13 cellular contexts compared by ENCODE assay signal in genomic region chr17:28550858-28551257, GRCh38. TPM values are rescaled to one million over a fixed set of nuclear protein-coding genes. Genes with fewer than 3 reads are reported as not detected.
A peak's percentile ranks its signal among the peaks of the same experiment; 100 is the strongest.
DNase-seq lines count a peak whose midpoint lies in the region; ATAC-seq and TF ChIP-seq lines count a peak whose summit lies in the region.
"Had no signal": no experiment of that assay in that cellular context is flagged by ENCODE, and none has a peak within 500 bp of the region (broad histone marks: within the 10 kb centered on the region; RNA-seq: fewer than 3 reads in every experiment).

No MANE protein-coding gene starts in this region.

- no CpG with 5 or more reads among the region's 1 CpG for WGBS in H9 (ENCODE audit: extremely low coverage, insufficient read length, low lambda C conversion rate)

- H3K79me1 ChIP-seq in H9 (ENCODE audit: insufficient read depth, low read depth, low read length, poor library complexity, severe bottlenecking), result no peaks in the 10 kb centered on the region

- no peak overlapping the region for H3K4ac ChIP-seq in H9 (ENCODE audit: low read depth, low read length)

- no peak overlapping the region for H3K4me3 ChIP-seq in neural progenitor cell

- no peak overlapping the region for H3K23ac ChIP-seq in H9 (ENCODE audit: insufficient read length, low read depth, low read length)

- no peak overlapping the region for H2BK120ac ChIP-seq in H9 (ENCODE audit: low read depth, low read length, poor library complexity, severe bottlenecking)

- H2BK12ac ChIP-seq in H9 (ENCODE audit: insufficient read length, low read depth, low read length), result no peak overlapping the region

- intact Hi-C loops in activated T-helper 2 cell treated with anti-CD3 and anti-CD28 coated beads, Interferon-gamma antibody, Interleukin-2, Interleukin-4, amounts not matched to agents 10 μg/mL and 5 μg/mL and 100 μg/mL, durations not matched to agents 14 hours and 24 hours and 36 hours (cut with micrococcal nuclease), result no loop called here

- no peaks in the 10 kb centered on the region for H3K27me3 ChIP-seq in H9 (ENCODE audit: insufficient read depth, low read length)
- H3K27me3 ChIP-seq in neural progenitor cell, result no peaks in the 10 kb centered on the region
- H3K27me3 ChIP-seq: uterus had no signal

- no peak overlapping the region for H4K91ac ChIP-seq in H9 (ENCODE audit: insufficient read length, low read depth, low read length)

- no peak overlapping the region for H2BK20ac ChIP-seq in H9 (ENCODE audit: low read depth, low read length, poor library complexity, severe bottlenecking)

- DNase-seq in activated CD4-positive, alpha-beta T cell treated with anti-CD3 and anti-CD28 coated beads, Interleukin-2, amount 10 ng/mL, durations not matched to agents 7 days and 5 days, result no peak
- DNase-seq in activated CD4-positive, alpha-beta T cell treated with anti-CD3 and anti-CD28 coated beads for 1 hour, result no peak
- no peak for DNase-seq in H9
- no peak for DNase-seq in activated T-helper 2 cell treated with anti-CD3 and anti-CD28 coated beads, Interferon-gamma antibody, Interleukin-2, Interleukin-4, amounts not matched to agents 10 μg/mL and 5 μg/mL and 100 μg/mL, durations not matched to agents 14 hours and 24 hours and 36 hours (ENCODE audit: low spot score)
- DNase-seq in neural progenitor cell (ENCODE audit: low spot score), result no peak
- DNase-seq in HuH-7 (ENCODE audit: low spot score), result no peak
- no peak for DNase-seq in ureter (ENCODE audit: low spot score)
- DNase-seq: NCI-H2081, nucleus accumbens, uterus had no signal

- H3K36me3 ChIP-seq in neural progenitor cell, result no peaks in the 10 kb centered on the region
- H3K36me3 ChIP-seq: uterus had no signal

- no peak overlapping the region for H2AK5ac ChIP-seq in H9 (ENCODE audit: insufficient read length, low read length)

- H3T11ph ChIP-seq in H9 (ENCODE audit: low read length), result no peak overlapping the region

- no peak overlapping the region for H2BK5ac ChIP-seq in H9 (ENCODE audit: insufficient read length, low read length)

- POLR2A ChIA-PET in activated CD4-positive, alpha-beta T cell treated with anti-CD3 and anti-CD28 coated beads, Interleukin-2, amount 10 ng/mL, durations not matched to agents 7 days and 5 days (lab: Charles Lee), result interaction anchor here (0.6 to 0.8 kb wide), 2 partner anchors 30 to 193 kb away, joined by 3 read pairs; partner anchors contain the start of gene POLDIP2

- no peak overlapping the region for H3K56ac ChIP-seq in H9 (ENCODE audit: insufficient read length, low read depth, low read length)

- H3K27ac Mint-ChIP-seq in activated CD4-positive, alpha-beta T cell treated with anti-CD3 and anti-CD28 coated beads, Interleukin-2, amount 10 ng/mL, durations not matched to agents 7 days and 5 days, result peak overlapping the region; percentile 91
- H3K27ac Mint-ChIP-seq in H9 (no peak overlapping the region), neural progenitor cell (no peak overlapping the region)
- peak overlapping the region; percentile 53 for H3K27ac Mint-ChIP-seq in activated T-helper 2 cell treated with anti-CD3 and anti-CD28 coated beads, Interferon-gamma antibody, Interleukin-2, Interleukin-4, amounts not matched to agents 10 μg/mL and 5 μg/mL and 100 μg/mL, durations not matched to agents 14 hours and 24 hours and 36 hours

- H3F3A ChIP-seq in neural progenitor cell (ENCODE audit: low read depth), result peaks cover 25% of the 10 kb centered on the region

- CTCF ChIA-PET in activated CD4-positive, alpha-beta T cell treated with anti-CD3 and anti-CD28 coated beads, Interleukin-2, amount 10 ng/mL, durations not matched to agents 7 days and 5 days (lab: Charles Lee), result interaction anchor here (0.9 to 5.0 kb wide), 4 partner anchors 20 to 195 kb away, joined by 3 to 27 read pairs (median 6); partner anchors contain the start of genes ALDOC and PIGS

- H2AFZ ChIP-seq in H9 (ENCODE audit: low read length) (no peak overlapping the region), neural progenitor cell (replicated peaks) (no peak overlapping the region)

- ATAC-seq in HG03025 (IDR thresholded peaks at IDR 0.05; ENCODE audit: low FRiP score, unreplicated experiment), result no peak

- no peaks in the 10 kb centered on the region for H3K27me3 Mint-ChIP-seq in activated CD4-positive, alpha-beta T cell treated with anti-CD3 and anti-CD28 coated beads, Interleukin-2, amount 10 ng/mL, durations not matched to agents 7 days and 5 days
- H3K27me3 Mint-ChIP-seq in H9 (ENCODE audit: low read depth) (peaks cover 4% of the 10 kb centered on the region), neural progenitor cell (ENCODE audit: insufficient read depth, low read depth) (peaks cover 3% of the 10 kb centered on the region)
- H3K27me3 Mint-ChIP-seq in activated T-helper 2 cell treated with anti-CD3 and anti-CD28 coated beads, Interferon-gamma antibody, Interleukin-2, Interleukin-4, amounts not matched to agents 10 μg/mL and 5 μg/mL and 100 μg/mL, durations not matched to agents 14 hours and 24 hours and 36 hours (ENCODE audit: low read depth), result no peaks in the 10 kb centered on the region

- H3K4me1 ChIP-seq in H9 (ENCODE audit: insufficient read depth, low read length) (no peaks in the 10 kb centered on the region), neural progenitor cell (peaks cover 40% of the 10 kb centered on the region)

- H3K9ac ChIP-seq in H9 (ENCODE audit: extremely low read depth, insufficient read length, low read length) (no peak overlapping the region), neural progenitor cell (no peak overlapping the region)

- TF ChIP-seq CTCF in H9 (conservative IDR thresholded peaks at IDR 0.05) (no peak), neural progenitor cell (IDR thresholded peaks at IDR 0.05) (no peak)

- no peak overlapping the region for H4K8ac ChIP-seq in H9 (replicated peaks; ENCODE audit: insufficient read length, low read depth, low read length)

- no peak overlapping the region for H3K18ac ChIP-seq in H9 (ENCODE audit: insufficient read length, low read depth, low read length)

- no peaks in the 10 kb centered on the region for H3K9me3 Mint-ChIP-seq in activated CD4-positive, alpha-beta T cell treated with anti-CD3 and anti-CD28 coated beads, Interleukin-2, amount 10 ng/mL, durations not matched to agents 7 days and 5 days
- no peaks in the 10 kb centered on the region for H3K9me3 Mint-ChIP-seq in H9
- H3K9me3 Mint-ChIP-seq in activated T-helper 2 cell treated with anti-CD3 and anti-CD28 coated beads, Interferon-gamma antibody, Interleukin-2, Interleukin-4, amounts not matched to agents 10 μg/mL and 5 μg/mL and 100 μg/mL, durations not matched to agents 14 hours and 24 hours and 36 hours, result no peaks in the 10 kb centered on the region
- H3K9me3 Mint-ChIP-seq in neural progenitor cell, result no peaks in the 10 kb centered on the region

- H3K79me2 ChIP-seq in H9 (ENCODE audit: insufficient read depth, low read length) (no peaks in the 10 kb centered on the region; the same call in 1 of the 2 replicates), neural progenitor cell (ENCODE audit: low read depth) (peaks cover 10% of the 10 kb centered on the region)

- H2BK15ac ChIP-seq in H9 (ENCODE audit: low read depth, low read length), result no peak overlapping the region

- H3K9me3 ChIP-seq in H9 (ENCODE audit: control insufficient read depth, low read depth, low read length) (no peaks in the 10 kb centered on the region), neural progenitor cell (ENCODE audit: low read depth) (no peaks in the 10 kb centered on the region)
- H3K9me3 ChIP-seq: uterus had no signal

- H3K4me3 Mint-ChIP-seq in activated CD4-positive, alpha-beta T cell treated with anti-CD3 and anti-CD28 coated beads, Interleukin-2, amount 10 ng/mL, durations not matched to agents 7 days and 5 days, result no peak overlapping the region
- peak overlapping the region; percentile 86 to 94; a peak in 4 of 5 replicates for H3K4me3 Mint-ChIP-seq in H9
- peak overlapping the region; percentile 97 for H3K4me3 Mint-ChIP-seq in activated T-helper 2 cell treated with anti-CD3 and anti-CD28 coated beads, Interferon-gamma antibody, Interleukin-2, Interleukin-4, amounts not matched to agents 10 μg/mL and 5 μg/mL and 100 μg/mL, durations not matched to agents 14 hours and 24 hours and 36 hours (ENCODE audit: low read depth)
- H3K4me3 Mint-ChIP-seq in neural progenitor cell, result peak overlapping the region; percentile 97

- H3K23me2 ChIP-seq in H9 (ENCODE audit: insufficient read length, low read depth, low read length, poor library complexity, severe bottlenecking), result peaks cover 5% of the 10 kb centered on the region

- H3K4me2 ChIP-seq in H9 (ENCODE audit: insufficient read depth, insufficient read length, low read length) (no peak overlapping the region), neural progenitor cell (peak overlapping the region; percentile 83)

- no peak overlapping the region for H3K14ac ChIP-seq in H9 (ENCODE audit: insufficient read depth, low read length)

- H3K4me1 Mint-ChIP-seq in activated CD4-positive, alpha-beta T cell treated with anti-CD3 and anti-CD28 coated beads, Interleukin-2, amount 10 ng/mL, durations not matched to agents 7 days and 5 days, result peaks cover 51% of the 10 kb centered on the region
- peaks cover 22 to 49% of the 10 kb centered on the region in 2 experiments for H3K4me1 Mint-ChIP-seq in H9
- peaks cover 43% of the 10 kb centered on the region for H3K4me1 Mint-ChIP-seq in activated T-helper 2 cell treated with anti-CD3 and anti-CD28 coated beads, Interferon-gamma antibody, Interleukin-2, Interleukin-4, amounts not matched to agents 10 μg/mL and 5 μg/mL and 100 μg/mL, durations not matched to agents 14 hours and 24 hours and 36 hours (ENCODE audit: low read depth)
- peaks cover 41% of the 10 kb centered on the region for H3K4me1 Mint-ChIP-seq in neural progenitor cell

- no peak overlapping the region for H3K27ac ChIP-seq in H9 (ENCODE audit: insufficient read length, low read depth, low read length)
- no peak overlapping the region for H3K27ac ChIP-seq in neural progenitor cell
- H3K27ac ChIP-seq: uterus had no signal

- H4K5ac ChIP-seq in H9 (ENCODE audit: insufficient read length, low read depth, low read length), result no peak overlapping the region

- peaks cover 26% of the 10 kb centered on the region for H3K36me3 Mint-ChIP-seq in activated CD4-positive, alpha-beta T cell treated with anti-CD3 and anti-CD28 coated beads, Interleukin-2, amount 10 ng/mL, durations not matched to agents 7 days and 5 days (ENCODE audit: low read depth)
- H3K36me3 Mint-ChIP-seq in H9 (ENCODE audit: insufficient read depth in 1 of 3, low read depth in 3 of 3) (peaks cover 9 to 25% (median 23%) of the 10 kb centered on the region in 3 experiments; a peak in 6 of 7 replicates), neural progenitor cell (peaks cover 16% of the 10 kb centered on the region)
- H3K36me3 Mint-ChIP-seq in activated T-helper 2 cell treated with anti-CD3 and anti-CD28 coated beads, Interferon-gamma antibody, Interleukin-2, Interleukin-4, amounts not matched to agents 10 μg/mL and 5 μg/mL and 100 μg/mL, durations not matched to agents 14 hours and 24 hours and 36 hours (ENCODE audit: low read depth), result peaks cover 31% of the 10 kb centered on the region

- no peaks in the 10 kb centered on the region for H4K20me1 ChIP-seq in H9 (ENCODE audit: control insufficient read depth, insufficient read depth, insufficient read length)
- H4K20me1 ChIP-seq in neural progenitor cell (ENCODE audit: low read depth), result peaks cover 43% of the 10 kb centered on the region

RNA-seq across cellular contexts. Expression of gene UNC119, which starts 1.6 kb away (rescaled TPM):
- total RNA-seq in activated CD4-positive, alpha-beta T cell treated with anti-CD3 and anti-CD28 coated beads, Interleukin-2, amount 10 ng/mL, durations not matched to agents 7 days and 5 days, result 10 to 100 TPM; 38.6 to 46.6 TPM
- 36.9 and 38.3 TPM in 2 replicates for total RNA-seq in H9 (2021)
- total RNA-seq in activated T-helper 2 cell treated with anti-CD3 and anti-CD28 coated beads, Interferon-gamma antibody, Interleukin-2, Interleukin-4, amounts not matched to agents 10 μg/mL and 5 μg/mL and 100 μg/mL, durations not matched to agents 14 hours and 24 hours and 36 hours, result 55.3 and 63.9 TPM in 2 replicates
- 61.4 and 103 TPM in 2 replicates for total RNA-seq in neural progenitor cell (ENCODE audit: low replicate concordance)
- total RNA-seq in ureter, result 37.5 TPM

RNA-seq across cellular contexts. Expression of gene PIGS, which starts 20.5 kb away (rescaled TPM):
- total RNA-seq in activated CD4-positive, alpha-beta T cell treated with anti-CD3 and anti-CD28 coated beads, Interleukin-2, amount 10 ng/mL, durations not matched to agents 7 days and 5 days, result 10 to 100 TPM; 61.7 to 62.6 TPM
- total RNA-seq in H9 (2021) (40.3 and 45.8 TPM in 2 replicates), neural progenitor cell (ENCODE audit: low replicate concordance) (15.2 and 39.5 TPM in 2 replicates), ureter (52.9 TPM)
- total RNA-seq in activated T-helper 2 cell treated with anti-CD3 and anti-CD28 coated beads, Interferon-gamma antibody, Interleukin-2, Interleukin-4, amounts not matched to agents 10 μg/mL and 5 μg/mL and 100 μg/mL, durations not matched to agents 14 hours and 24 hours and 36 hours, result 65.1 and 70.9 TPM in 2 replicates

RNA-seq across cellular contexts. Expression of gene ALDOC, which starts 25.8 kb away (rescaled TPM):
- 10 to 100 TPM; 61.4 to 63.4 TPM for total RNA-seq in activated CD4-positive, alpha-beta T cell treated with anti-CD3 and anti-CD28 coated beads, Interleukin-2, amount 10 ng/mL, durations not matched to agents 7 days and 5 days
- total RNA-seq in H9 (2021) (53.2 and 58.0 TPM in 2 replicates), neural progenitor cell (ENCODE audit: low replicate concordance) (38.6 and 66.6 TPM in 2 replicates), ureter (15.7 TPM)
- 95.0 and 95.7 TPM in 2 replicates for total RNA-seq in activated T-helper 2 cell treated with anti-CD3 and anti-CD28 coated beads, Interferon-gamma antibody, Interleukin-2, Interleukin-4, amounts not matched to agents 10 μg/mL and 5 μg/mL and 100 μg/mL, durations not matched to agents 14 hours and 24 hours and 36 hours

RNA-seq across cellular contexts. Expression of gene FOXN1, which starts 44.7 kb away (rescaled TPM):
- not detected for total RNA-seq in activated CD4-positive, alpha-beta T cell treated with anti-CD3 and anti-CD28 coated beads, Interleukin-2, amount 10 ng/mL, durations not matched to agents 7 days and 5 days
- total RNA-seq in H9 (2021) (not detected in 2 replicates), neural progenitor cell (ENCODE audit: low replicate concordance) (not detected in 2 replicates), ureter (1.5 TPM)
- not detected in 2 replicates for total RNA-seq in activated T-helper 2 cell treated with anti-CD3 and anti-CD28 coated beads, Interferon-gamma antibody, Interleukin-2, Interleukin-4, amounts not matched to agents 10 μg/mL and 5 μg/mL and 100 μg/mL, durations not matched to agents 14 hours and 24 hours and 36 hours
- total RNA-seq: LHCN-M2; T-helper 1 cell treated with Interleukin-12 subunit alpha and Interleukin-12 subunit beta and Interleukin-4 antibody, amounts not matched to agents 30 ng/mL and 1 ng/mL, for 36 hours; uterus had no signal

RNA-seq across cellular contexts. Expression of gene SPAG5, which starts 48.0 kb away (rescaled TPM):
- total RNA-seq in activated CD4-positive, alpha-beta T cell treated with anti-CD3 and anti-CD28 coated beads, Interleukin-2, amount 10 ng/mL, durations not matched to agents 7 days and 5 days, result 100 to 1,000 TPM; 139 to 147 TPM
- total RNA-seq in H9 (2021) (114 and 122 TPM in 2 replicates), neural progenitor cell (ENCODE audit: low replicate concordance) (141 TPM in 2 replicates), ureter (8.5 TPM)
- total RNA-seq in activated T-helper 2 cell treated with anti-CD3 and anti-CD28 coated beads, Interferon-gamma antibody, Interleukin-2, Interleukin-4, amounts not matched to agents 10 μg/mL and 5 μg/mL and 100 μg/mL, durations not matched to agents 14 hours and 24 hours and 36 hours, result 92.5 and 98.8 TPM in 2 replicates

Comparison
In these comparisons a context has a peak if more than half of its experiments do, and no peak if none do; other contexts are left out.
1. H3K27ac Mint-ChIP-seq: peak in activated CD4-positive, alpha-beta T cell treated with anti-CD3 and anti-CD28 coated beads, Interleukin-2, amount 10 ng/mL, durations not matched to agents 7 days and 5 days (single experiment) and activated T-helper 2 cell treated with anti-CD3 and anti-CD28 coated beads, Interferon-gamma antibody, Interleukin-2, Interleukin-4, amounts not matched to agents 10 μg/mL and 5 μg/mL and 100 μg/mL, durations not matched to agents 14 hours and 24 hours and 36 hours (single experiment); none in H9 (0 of 3) and neural progenitor cell (single experiment).